In the genomic region with DNA sequence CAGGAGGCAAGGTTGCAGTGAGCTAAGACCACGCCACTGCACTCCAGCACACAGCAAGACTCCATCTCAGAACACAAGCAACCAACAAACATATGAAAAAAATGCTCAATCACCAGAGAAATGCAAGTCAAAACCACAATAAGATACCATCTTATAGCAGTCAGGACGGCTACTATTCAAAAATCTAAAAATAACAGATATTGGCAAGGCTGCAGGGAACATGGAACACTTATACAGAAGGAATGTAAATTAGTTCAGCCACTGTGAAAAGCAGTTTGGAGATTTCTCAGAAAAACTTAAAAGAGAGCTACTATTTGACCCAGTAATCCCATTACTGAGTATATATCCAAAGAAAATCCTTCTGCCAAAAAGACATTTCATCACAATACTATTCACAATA, we compare ENCODE assay signal across 29 cellular contexts. TPM values are rescaled to one million over a fixed set of nuclear protein-coding genes. Genes with fewer than 3 reads are reported as not detected.
DNase-seq lines count a peak whose midpoint lies in the region; ATAC-seq and TF ChIP-seq lines count a peak whose summit lies in the region.
"Had no signal": no experiment of that assay in that cellular context is flagged by ENCODE, and none has a peak within 500 bp of the region (broad histone marks: within the 10 kb centered on the region; RNA-seq: fewer than 3 reads in every experiment).

No MANE protein-coding gene starts in this region.

- POLR2A ChIA-PET in BJ (lab: Charles Lee): no interaction called here

- ATAC-seq in GM19324 (IDR thresholded peaks at IDR 0.05; ENCODE audit: low FRiP score, unreplicated experiment): no peak
- ATAC-seq: activated naive CD4-positive, alpha-beta T cell treated with anti-CD3 and anti-CD28 coated beads, Interleukin-2, amount 50 U/mL, for 72 hours; esophagus mucosa; lower lobe of right lung; naive thymus-derived CD4-positive, alpha-beta T cell; sciatic nerve; stimulated activated naive CD8-positive, alpha-beta T cell treated with anti-CD3 and anti-CD28 coated beads, Interleukin-15, amount 100 ng/mL, for 72 hours had no signal

- no peaks in the 10 kb centered on the region for H3K36me3 ChIP-seq in BJ (ENCODE audit: control insufficient read depth, insufficient read depth, low read length)
- H3K36me3 ChIP-seq: HAP-1, lower lobe of right lung, prostate gland, thyroid gland had no signal

- CTCF ChIA-PET in BJ (lab: Yijun Ruan, JAX): no interaction called here

- TF ChIP-seq CTCF in BJ (IDR thresholded peaks at IDR 0.05; ENCODE audit: insufficient read depth, low read depth, low read length) (no peak), cardiac fibroblast (IDR thresholded peaks at IDR 0.05; ENCODE audit: low read depth, low read length) (no peak)

- peak; percentile 37 for DNase-seq in BJ (ENCODE audit: low read depth)
- DNase-seq in M059J (ENCODE audit: low read depth): peak; percentile 77
- peak; percentile 2 to 27 for DNase-seq in cardiac fibroblast (ENCODE audit: low read depth in 2 of 2)
- DNase-seq in non-pigmented ciliary epithelial cell (ENCODE audit: low read depth): peak; percentile 24
- DNase-seq in COLO829 (ENCODE audit: low spot score): no peak
- no peak for DNase-seq in GOT3 (lab: John Stamatoyannopoulos, UW)
- DNase-seq: activated CD4-positive, alpha-beta memory T cell treated with anti-CD3 and anti-CD28 coated beads, Interleukin-2, amount 10 ng/mL, durations not matched to agents 7 days and 5 days; aorta; DMS79; hippocampal formation; lower lobe of right lung; midbrain; naive thymus-derived CD4-positive, alpha-beta T cell; NCI-H1417; NCI-H2029 treated with DMSO at 0.1 percent for 48 hours; NCI-H2227 treated with DMSO at 0.1 percent for 48 hours; NCI-H69; nucleus accumbens; SHP77; stimulated activated CD4-positive, alpha-beta T cell treated with anti-CD3 and anti-CD28 coated beads, Interleukin-12 subunit alpha, Interleukin-12 subunit beta, amount 100 ng/mL, for 4 hours; stimulated activated CD4-positive, alpha-beta T cell treated with anti-CD3 and anti-CD28 coated beads, Interleukin-2, amount 100 ng/mL, for 48 hours; stimulated activated naive CD8-positive, alpha-beta T cell treated with anti-CD3 and anti-CD28 coated beads, Interleukin-15, amount 100 ng/mL, for 72 hours; thyroid gland had no signal

- H3K4me3 ChIP-seq in BJ (ENCODE audit: low read depth, low read length) (no peak overlapping the region), cardiac fibroblast (replicated peaks in 1 of 2; ENCODE audit: low read depth in 2 of 2, low read length in 2 of 2) (no peak overlapping the region)
- H3K4me3 ChIP-seq: HAP-1, lower lobe of right lung, prostate gland, thyroid gland had no signal

- no peaks in the 10 kb centered on the region for H3K27me3 ChIP-seq in BJ (ENCODE audit: control insufficient read depth, insufficient read depth, low read length)
- H3K27me3 ChIP-seq: thyroid gland had no signal

RNA-seq across cellular contexts. Expression of gene POGK, which starts 27.6 kb away (rescaled TPM):
- polyA plus RNA-seq in BJ (2011; rRNA removed): 13.7 and 16.3 TPM in 2 replicates
- 14.3 and 16.6 TPM in 2 replicates for polyA minus RNA-seq in BJ (2011; rRNA and poly(A)+ RNA removed)
- 15.9 and 28.7 TPM in 2 replicates for total RNA-seq in M059J (2014; rRNA removed; shearing (Covaris generic))

Comparison
In these comparisons a context has a peak if more than half of its experiments do, and no peak if none do; other contexts are left out.
1. DNase-seq: peak in BJ (single experiment), M059J (single experiment), cardiac fibroblast (2 of 2) and non-pigmented ciliary epithelial cell (single experiment); none in COLO829 (single experiment) and GOT3 (single experiment).